1 cellular context compared by ENCODE assay signal in genomic region chr17:15942207-15942833, GRCh38.
TF ChIP-seq lines count a peak whose summit lies in the region.

No MANE protein-coding gene starts in this region.

TF ChIP-seq in endothelial cell of umbilical vein, 7 proteins besides CTCF, POLR2A, EP300 and RAD21 (continued from another document):
- no peak for TF ChIP-seq MAX (IDR thresholded peaks at IDR 0.05; ENCODE audit: insufficient read depth, insufficient read length)
- TF ChIP-seq EZH2 (IDR thresholded peaks at IDR 0.05; ENCODE audit: borderline replicate concordance, low read depth, low read length, severe bottlenecking): no peak
- no peak for TF ChIP-seq JUN (IDR thresholded peaks at IDR 0.05; ENCODE audit: borderline replicate concordance, insufficient read depth, insufficient read length, low read depth)
